Comparison of ENCODE assay signal across 1 cellular context in the genomic region with DNA sequence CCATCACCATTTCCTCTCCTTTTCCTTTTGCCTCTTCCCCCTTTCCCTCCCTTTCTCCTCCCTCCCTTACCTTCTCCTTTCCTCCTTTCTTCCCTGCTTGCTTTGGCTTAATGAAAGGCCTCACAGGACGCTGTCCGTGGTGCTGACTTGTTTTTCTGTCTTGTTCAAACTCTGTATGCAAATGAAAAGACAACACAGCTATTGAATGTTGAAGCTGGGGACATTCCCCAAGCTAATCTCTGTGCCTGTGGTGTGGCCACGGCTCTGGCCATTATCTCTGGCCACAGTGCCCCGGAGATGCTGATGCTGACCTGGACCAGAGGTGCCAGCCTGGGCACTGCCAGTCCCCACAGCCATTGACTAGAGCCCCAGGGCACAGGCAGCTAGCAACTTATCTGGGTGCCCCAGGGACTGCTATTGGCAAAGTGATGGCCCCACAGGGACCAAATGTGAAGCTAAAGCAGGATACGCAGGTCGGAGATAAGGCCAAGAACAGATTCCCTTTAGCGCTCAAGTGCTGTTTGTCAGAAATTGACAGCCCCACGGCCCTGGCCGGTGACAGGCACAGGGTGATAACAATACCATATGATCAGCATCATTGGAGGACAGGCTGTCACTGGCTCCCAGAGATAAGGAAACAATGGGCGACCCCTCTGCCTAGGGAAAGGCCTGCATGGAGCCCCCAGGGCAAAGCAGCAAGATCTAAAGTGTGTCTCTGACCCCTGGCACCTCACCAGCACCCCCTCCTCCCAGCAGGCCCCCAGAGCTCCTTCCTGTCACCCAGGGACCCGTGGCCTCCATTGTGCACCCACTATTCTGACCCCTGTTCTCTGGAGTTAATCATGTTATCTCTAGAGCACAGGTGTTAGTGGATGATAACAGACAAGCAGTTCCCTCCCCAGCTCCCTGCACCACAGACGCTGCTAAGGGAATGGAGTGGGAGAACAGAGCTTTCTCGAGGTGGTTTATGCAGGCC.
TF ChIP-seq lines count a peak whose summit lies in the region.

No MANE protein-coding gene starts in this region.

TF ChIP-seq in HepG2, 621 proteins besides CTCF, POLR2A, EP300 and RAD21 (continued from another document and continues in another):
- peak; percentile 77 for TF ChIP-seq GATAD1 (CRISPR knock-in tag; IDR thresholded peaks at IDR 0.05)
- 0 out of 2 replicates have a peak, but pooled peaks have one; percentile 80 for TF ChIP-seq IRX3 (CRISPR knock-in tag; IDR thresholded peaks at IDR 0.05; ENCODE audit: borderline replicate concordance, low read depth)
- peak; percentile 99 for TF ChIP-seq PCBP2 (optimal IDR thresholded peaks at IDR 0.05; ENCODE audit: low read depth, low read length, poor library complexity, severe bottlenecking)
- peak; percentile 90; the same call in 1 of the 2 replicates for TF ChIP-seq FOXK1 (CRISPR knock-in tag; IDR thresholded peaks at IDR 0.05; ENCODE audit: borderline replicate concordance, low read depth)
- TF ChIP-seq FOXP1 (IDR thresholded peaks at IDR 0.05) = no peak
- no peak for TF ChIP-seq FOXP1 (CRISPR knock-in tag; IDR thresholded peaks at IDR 0.05)
- TF ChIP-seq NFE2L1 (CRISPR knock-in tag; IDR thresholded peaks at IDR 0.05; ENCODE audit: borderline replicate concordance) = no peak
- peak; percentile 77 for TF ChIP-seq ZNF781 (CRISPR knock-in tag; IDR thresholded peaks at IDR 0.05; ENCODE audit: borderline replicate concordance, not compliant biosample characterization)
- TF ChIP-seq ZBTB7B (CRISPR knock-in tag; IDR thresholded peaks at IDR 0.05) = no peak
- no peak for TF ChIP-seq ZNF317 (CRISPR knock-in tag; IDR thresholded peaks at IDR 0.05)
- TF ChIP-seq PRPF4 (IDR thresholded peaks at IDR 0.05; ENCODE audit: low read depth, low read length, poor library complexity, severe bottlenecking) = no peak
- TF ChIP-seq RFX1 (IDR thresholded peaks at IDR 0.05) = no peak
- no peak for TF ChIP-seq MTF1 (CRISPR knock-in tag; IDR thresholded peaks at IDR 0.05)
- TF ChIP-seq BHLHE40 (IDR thresholded peaks at IDR 0.05; ENCODE audit: low read length) = no peak
- TF ChIP-seq CBX1 (IDR thresholded peaks at IDR 0.05; ENCODE audit: low read depth) = no peak
- no peak for TF ChIP-seq ZNF282 (IDR thresholded peaks at IDR 0.05; ENCODE audit: partially characterized antibody)
- no peak for TF ChIP-seq EZH2 (conservative IDR thresholded peaks at IDR 0.05; ENCODE audit: low read depth, low read length)
- TF ChIP-seq BCL6 (CRISPR knock-in tag; IDR thresholded peaks at IDR 0.05) = peak; percentile 70
- TF ChIP-seq ZSCAN31 (CRISPR knock-in tag; IDR thresholded peaks at IDR 0.05; ENCODE audit: low read depth) = peak; percentile 67; the same call in 1 of the 2 replicates
- no peak for TF ChIP-seq ZNF34 (CRISPR knock-in tag; IDR thresholded peaks at IDR 0.05; ENCODE audit: borderline replicate concordance)
- TF ChIP-seq, protein P1, sequence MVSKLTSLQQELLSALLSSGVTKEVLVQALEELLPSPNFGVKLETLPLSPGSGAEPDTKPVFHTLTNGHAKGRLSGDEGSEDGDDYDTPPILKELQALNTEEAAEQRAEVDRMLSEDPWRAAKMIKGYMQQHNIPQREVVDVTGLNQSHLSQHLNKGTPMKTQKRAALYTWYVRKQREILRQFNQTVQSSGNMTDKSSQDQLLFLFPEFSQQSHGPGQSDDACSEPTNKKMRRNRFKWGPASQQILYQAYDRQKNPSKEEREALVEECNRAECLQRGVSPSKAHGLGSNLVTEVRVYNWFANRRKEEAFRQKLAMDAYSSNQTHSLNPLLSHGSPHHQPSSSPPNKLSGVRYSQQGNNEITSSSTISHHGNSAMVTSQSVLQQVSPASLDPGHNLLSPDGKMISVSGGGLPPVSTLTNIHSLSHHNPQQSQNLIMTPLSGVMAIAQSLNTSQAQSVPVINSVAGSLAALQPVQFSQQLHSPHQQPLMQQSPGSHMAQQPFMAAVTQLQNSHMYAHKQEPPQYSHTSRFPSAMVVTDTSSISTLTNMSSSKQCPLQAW (CRISPR knock-in tag; IDR thresholded peaks at IDR 0.05) = 0 out of 2 replicates have a peak, but pooled peaks have one; percentile 23
- TF ChIP-seq ZFP37 (CRISPR knock-in tag; IDR thresholded peaks at IDR 0.05; ENCODE audit: borderline replicate concordance) = no peak
- TF ChIP-seq ZNF788 (CRISPR knock-in tag; IDR thresholded peaks at IDR 0.05; ENCODE audit: borderline replicate concordance) = no peak
- no peak for TF ChIP-seq SMC3 (IDR thresholded peaks at IDR 0.05; ENCODE audit: low read length)
- TF ChIP-seq TBX3 (IDR thresholded peaks at IDR 0.05; ENCODE audit: borderline replicate concordance) = no peak
- peak; percentile 99 for TF ChIP-seq KLF11 (CRISPR knock-in tag; IDR thresholded peaks at IDR 0.05)
- no peak for TF ChIP-seq SCMH1 (CRISPR knock-in tag; IDR thresholded peaks at IDR 0.05; ENCODE audit: borderline replicate concordance)
- TF ChIP-seq PATZ1 (CRISPR knock-in tag; IDR thresholded peaks at IDR 0.05) = peak; percentile 75
- no peak for TF ChIP-seq AFF4 (CRISPR knock-in tag; IDR thresholded peaks at IDR 0.05)
- peak; percentile 78 for TF ChIP-seq SAP130 (CRISPR knock-in tag; IDR thresholded peaks at IDR 0.05; ENCODE audit: low read depth)
- peak; percentile 79; the same call in 1 of the 2 replicates for TF ChIP-seq MTERF4 (CRISPR knock-in tag; IDR thresholded peaks at IDR 0.05)
- no peak for TF ChIP-seq CREM (IDR thresholded peaks at IDR 0.05)
- no peak for TF ChIP-seq CREM (CRISPR knock-in tag; IDR thresholded peaks at IDR 0.05)
- TF ChIP-seq, protein P2, sequence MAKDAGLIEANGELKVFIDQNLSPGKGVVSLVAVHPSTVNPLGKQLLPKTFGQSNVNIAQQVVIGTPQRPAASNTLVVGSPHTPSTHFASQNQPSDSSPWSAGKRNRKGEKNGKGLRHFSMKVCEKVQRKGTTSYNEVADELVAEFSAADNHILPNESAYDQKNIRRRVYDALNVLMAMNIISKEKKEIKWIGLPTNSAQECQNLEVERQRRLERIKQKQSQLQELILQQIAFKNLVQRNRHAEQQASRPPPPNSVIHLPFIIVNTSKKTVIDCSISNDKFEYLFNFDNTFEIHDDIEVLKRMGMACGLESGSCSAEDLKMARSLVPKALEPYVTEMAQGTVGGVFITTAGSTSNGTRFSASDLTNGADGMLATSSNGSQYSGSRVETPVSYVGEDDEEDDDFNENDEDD (CRISPR knock-in tag; IDR thresholded peaks at IDR 0.05; ENCODE audit: borderline replicate concordance) = peak; percentile 36; the same call in 1 of the 2 replicates
- no peak for TF ChIP-seq GTF3A (CRISPR knock-in tag; conservative IDR thresholded peaks at IDR 0.05)
- TF ChIP-seq, protein P3, sequence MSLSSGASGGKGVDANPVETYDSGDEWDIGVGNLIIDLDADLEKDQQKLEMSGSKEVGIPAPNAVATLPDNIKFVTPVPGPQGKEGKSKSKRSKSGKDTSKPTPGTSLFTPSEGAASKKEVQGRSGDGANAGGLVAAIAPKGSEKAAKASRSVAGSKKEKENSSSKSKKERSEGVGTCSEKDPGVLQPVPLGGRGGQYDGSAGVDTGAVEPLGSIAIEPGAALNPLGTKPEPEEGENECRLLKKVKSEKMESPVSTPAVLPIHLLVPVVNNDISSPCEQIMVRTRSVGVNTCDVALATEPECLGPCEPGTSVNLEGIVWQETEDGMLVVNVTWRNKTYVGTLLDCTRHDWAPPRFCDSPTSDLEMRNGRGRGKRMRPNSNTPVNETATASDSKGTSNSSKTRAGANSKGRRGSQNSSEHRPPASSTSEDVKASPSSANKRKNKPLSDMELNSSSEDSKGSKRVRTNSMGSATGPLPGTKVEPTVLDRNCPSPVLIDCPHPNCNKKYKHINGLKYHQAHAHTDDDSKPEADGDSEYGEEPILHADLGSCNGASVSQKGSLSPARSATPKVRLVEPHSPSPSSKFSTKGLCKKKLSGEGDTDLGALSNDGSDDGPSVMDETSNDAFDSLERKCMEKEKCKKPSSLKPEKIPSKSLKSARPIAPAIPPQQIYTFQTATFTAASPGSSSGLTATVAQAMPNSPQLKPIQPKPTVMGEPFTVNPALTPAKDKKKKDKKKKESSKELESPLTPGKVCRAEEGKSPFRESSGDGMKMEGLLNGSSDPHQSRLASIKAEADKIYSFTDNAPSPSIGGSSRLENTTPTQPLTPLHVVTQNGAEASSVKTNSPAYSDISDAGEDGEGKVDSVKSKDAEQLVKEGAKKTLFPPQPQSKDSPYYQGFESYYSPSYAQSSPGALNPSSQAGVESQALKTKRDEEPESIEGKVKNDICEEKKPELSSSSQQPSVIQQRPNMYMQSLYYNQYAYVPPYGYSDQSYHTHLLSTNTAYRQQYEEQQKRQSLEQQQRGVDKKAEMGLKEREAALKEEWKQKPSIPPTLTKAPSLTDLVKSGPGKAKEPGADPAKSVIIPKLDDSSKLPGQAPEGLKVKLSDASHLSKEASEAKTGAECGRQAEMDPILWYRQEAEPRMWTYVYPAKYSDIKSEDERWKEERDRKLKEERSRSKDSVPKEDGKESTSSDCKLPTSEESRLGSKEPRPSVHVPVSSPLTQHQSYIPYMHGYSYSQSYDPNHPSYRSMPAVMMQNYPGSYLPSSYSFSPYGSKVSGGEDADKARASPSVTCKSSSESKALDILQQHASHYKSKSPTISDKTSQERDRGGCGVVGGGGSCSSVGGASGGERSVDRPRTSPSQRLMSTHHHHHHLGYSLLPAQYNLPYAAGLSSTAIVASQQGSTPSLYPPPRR (CRISPR knock-in tag; IDR thresholded peaks at IDR 0.05; ENCODE audit: borderline replicate concordance) = no peak
- TF ChIP-seq ZFY (CRISPR knock-in tag; IDR thresholded peaks at IDR 0.05) = no peak
- no peak for TF ChIP-seq HOXD1 (CRISPR knock-in tag; IDR thresholded peaks at IDR 0.05)
- no peak for TF ChIP-seq GTF2F1 (IDR thresholded peaks at IDR 0.05; ENCODE audit: low read length)
- 0 out of 4 replicates have a peak, but pooled peaks of 1 of the 2 experiments have one; percentile 28 for TF ChIP-seq HMGXB4 (CRISPR knock-in tag; IDR thresholded peaks at IDR 0.05; ENCODE audit: borderline replicate concordance in 1 of 2, low read depth in 1 of 2)
- no peak for TF ChIP-seq RBFOX2 (IDR thresholded peaks at IDR 0.05; ENCODE audit: low read depth, low read length)
- no peak for TF ChIP-seq TCF12 (IDR thresholded peaks at IDR 0.05)
- no peak for TF ChIP-seq TCF12 (CRISPR knock-in tag; IDR thresholded peaks at IDR 0.05)
- no peak for TF ChIP-seq MZF1 (CRISPR knock-in tag; IDR thresholded peaks at IDR 0.05; ENCODE audit: borderline replicate concordance)
- TF ChIP-seq TBL1XR1 (IDR thresholded peaks at IDR 0.05; ENCODE audit: borderline replicate concordance, low read length, partially characterized antibody) = no peak
- TF ChIP-seq HOXA9 (CRISPR knock-in tag; IDR thresholded peaks at IDR 0.05; ENCODE audit: borderline replicate concordance) = peak; percentile 90; the same call in 1 of the 2 replicates
